28 cellular contexts compared by ENCODE assay signal in the genomic region with DNA sequence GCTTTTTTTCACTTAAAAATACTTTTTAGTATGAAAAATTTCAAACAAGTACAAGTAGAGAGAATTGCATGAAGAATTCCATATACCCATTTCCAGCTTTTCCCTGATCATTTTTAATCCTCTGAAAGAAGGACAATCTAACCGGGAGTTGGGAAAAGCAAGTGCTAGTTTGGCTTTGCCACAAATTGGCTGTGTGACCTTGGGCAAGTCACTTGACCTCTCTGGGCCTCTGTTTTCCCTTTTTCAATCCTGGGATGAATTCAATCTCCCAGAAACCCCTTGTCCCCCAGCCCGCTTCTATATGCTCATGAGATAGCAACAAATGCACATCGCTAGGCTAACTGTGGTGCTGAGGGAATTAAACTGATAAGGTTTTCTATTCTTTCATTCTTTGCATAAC. TPM values are rescaled to one million over a fixed set of nuclear protein-coding genes. Genes with fewer than 3 reads are reported as not detected.
DNase-seq lines count a peak whose midpoint lies in the region; ATAC-seq, FAIRE-seq and TF ChIP-seq lines count a peak whose summit lies in the region.
"Had no signal": no experiment of that assay in that cellular context is flagged by ENCODE, and none has a peak within 500 bp of the region (broad histone marks: within the 10 kb centered on the region; RNA-seq: fewer than 3 reads in every experiment).

No MANE protein-coding gene starts in this region.

- no peak overlapping the region for H2AK5ac ChIP-seq in H1 (ENCODE audit: low read depth, low read length)

- no peak overlapping the region for H4K91ac ChIP-seq in H1 (replicated peaks; ENCODE audit: insufficient read length, low read length)

- no peak overlapping the region for H3K23ac ChIP-seq in H1 (ENCODE audit: insufficient read length)

- 77% methylated on average over 3 of the region's 3 CpGs for WGBS in A549 (ENCODE audit: missing lambda C conversion rate)
- 92% methylated on average over 3 of the region's 3 CpGs; no CpG with 5 or more reads in 1 of the 2 experiments for WGBS in H1 (ENCODE audit: extremely low coverage in 1 of 2, insufficient coverage in 1 of 2, insufficient read length in 1 of 2, insufficient replicate concordance in 2 of 2, low coverage in 1 of 2, low lambda C conversion rate in 2 of 2, missing lambda C conversion rate in 1 of 2), 2 experiments

- H3K36me3 Mint-ChIP-seq in T-helper 17 cell (ENCODE audit: low read depth) (peaks cover 3% of the 10 kb centered on the region), T-cell (no peaks in the 10 kb centered on the region)
- H3K36me3 Mint-ChIP-seq: CD14-positive monocyte; CD4-positive, alpha-beta memory T cell; CD4-positive, CD25-positive, alpha-beta regulatory T cell; CD8-positive, alpha-beta memory T cell had no signal

- H3K4me2 ChIP-seq in A549, result no peak overlapping the region
- H3K4me2 ChIP-seq in H1 (ENCODE audit: insufficient read depth in 1 of 2, low read depth in 2 of 2, low read length in 2 of 2), result no peak overlapping the region
- H3K4me2 ChIP-seq: BLaER1 had no signal

- H3K4me1 Mint-ChIP-seq in T-helper 17 cell, result peaks cover 6% of the 10 kb centered on the region
- H3K4me1 Mint-ChIP-seq in T-cell, result no peaks in the 10 kb centered on the region
- H3K4me1 Mint-ChIP-seq: CD14-positive monocyte; CD4-positive, alpha-beta memory T cell; CD4-positive, CD25-positive, alpha-beta regulatory T cell; CD8-positive, alpha-beta memory T cell had no signal

- no peak overlapping the region for H2BK5ac ChIP-seq in H1 (ENCODE audit: low read depth, low read length)

- no peaks in the 10 kb centered on the region for H3K27me3 ChIP-seq in H1 (replicated peaks in 1 of 4; ENCODE audit: control insufficient read depth in 3 of 4, extremely low read depth in 1 of 4, insufficient read depth in 3 of 4, low read length in 3 of 4)
- H3K27me3 ChIP-seq: BE2C, BLaER1 had no signal

- H3K4ac ChIP-seq in H1 (replicated peaks; ENCODE audit: insufficient read length, low read depth, low read length), result no peak overlapping the region

- peaks cover 26% of the 10 kb centered on the region for H3K4me1 ChIP-seq in A549
- no peaks in the 10 kb centered on the region for H3K4me1 ChIP-seq in H1 (replicated peaks in 1 of 4; ENCODE audit: control insufficient read depth in 3 of 4, insufficient read depth in 4 of 4, low read length in 3 of 4)
- H3K4me1 ChIP-seq: BE2C, BLaER1 had no signal

- H3K9ac ChIP-seq in H1 (replicated peaks in 1 of 4; ENCODE audit: extremely low read depth in 1 of 4, low read depth in 3 of 4, low read length in 3 of 4), result no peak overlapping the region
- H3K9ac ChIP-seq: BLaER1 had no signal

- TF ChIP-seq EP300 in A549 (IDR thresholded peaks at IDR 0.05) (no peak), H1 (IDR thresholded peaks at IDR 0.05; ENCODE audit: borderline replicate concordance in 1 of 2, low read depth in 2 of 2, low read length in 2 of 2) (no peak)

- H2BK120ac ChIP-seq in H1 (replicated peaks; ENCODE audit: low read depth, low read length), result no peak overlapping the region

- ATAC-seq in A549 (no peak), T-helper 17 cell (no peak), HG02678 (IDR thresholded peaks at IDR 0.05; ENCODE audit: unreplicated experiment) (no peak), T-cell (replicated peaks in 1 of 4) (no peak), GM21825 (IDR thresholded peaks at IDR 0.05; ENCODE audit: unreplicated experiment) (no peak)
- ATAC-seq: GM12878 had no signal

- H3K4me3 ChIP-seq in A549, result no peak overlapping the region
- H3K4me3 ChIP-seq in H1 (ENCODE audit: extremely low read depth in 1 of 4, insufficient read depth in 2 of 4, low read depth in 3 of 4, low read length in 4 of 4), result no peak overlapping the region
- H3K4me3 ChIP-seq: BLaER1, GM12878 had no signal

- H3K27ac ChIP-seq in A549 (no peak overlapping the region), H1 (ENCODE audit: low read depth, low read length) (no peak overlapping the region)
- H3K27ac ChIP-seq: 22Rv1, BLaER1 had no signal

- H3K14ac ChIP-seq in H1 (ENCODE audit: insufficient read length), result no peak overlapping the region

- H4K5ac ChIP-seq in H1 (ENCODE audit: insufficient read length, low read depth, low read length), result no peak overlapping the region

- POLR2A ChIA-PET in A549 (lab: Yijun Ruan, JAX) (no interaction called here), H1 (lab: Charles Lee; ENCODE audit: partially characterized antibody) (no interaction called here), T-cell (lab: Charles Lee) (no interaction called here)

- H2BK12ac ChIP-seq in H1 (ENCODE audit: low read depth, low read length), result no peak overlapping the region

- H3K79me1 ChIP-seq in H1 (ENCODE audit: low read depth, low read length), result no peaks in the 10 kb centered on the region

- H2BK15ac ChIP-seq in H1 (ENCODE audit: low read length), result no peak overlapping the region

- H3K18ac ChIP-seq in H1 (ENCODE audit: extremely low read depth, low read length), result no peak overlapping the region

- no peak overlapping the region for H4K8ac ChIP-seq in H1 (ENCODE audit: extremely low read depth, insufficient read depth, low read length)

- TF ChIP-seq CTCF in A549 (IDR thresholded peaks at IDR 0.05) (no peak), H1 (IDR thresholded peaks at IDR 0.05; ENCODE audit: control extremely low read depth in 1 of 3, insufficient read depth in 1 of 3, low read depth in 1 of 3, low read length in 3 of 3) (no peak)

- H2AFZ ChIP-seq in H1 (ENCODE audit: low read length), result no peak overlapping the region

- TF ChIP-seq POLR2A in A549 (IDR thresholded peaks at IDR 0.05; ENCODE audit: low read length) (no peak), H1 (IDR thresholded peaks at IDR 0.05; ENCODE audit: control extremely low read depth in 1 of 2, low read depth in 2 of 2, low read length in 2 of 2) (no peak)

- peak overlapping the region; percentile 19 for H3K27ac Mint-ChIP-seq in T-helper 17 cell
- H3K27ac Mint-ChIP-seq in T-cell, result no peak overlapping the region
- H3K27ac Mint-ChIP-seq: CD14-positive monocyte; CD4-positive, alpha-beta memory T cell; CD4-positive, CD25-positive, alpha-beta regulatory T cell; CD8-positive, alpha-beta memory T cell had no signal

- H3K79me2 ChIP-seq in H1 (ENCODE audit: control insufficient read depth in 1 of 2, insufficient read depth in 2 of 2, low read length in 2 of 2), result no peaks in the 10 kb centered on the region

- CTCF ChIA-PET in A549 (lab: Yijun Ruan, JAX), result interaction anchor here (1.3 kb wide), 1 partner anchor 51 kb away, joined by 3 read pairs; no protein-coding TSS in a partner anchor
- CTCF ChIA-PET in H1 (lab: Charles Lee; ENCODE audit: partially characterized antibody), result no interaction called here
- CTCF ChIA-PET in T-cell (lab: Charles Lee), result no interaction called here

- FAIRE-seq in A549 (lab: Jason Lieb, UNC), result no peak
- FAIRE-seq in H1 (lab: Jason Lieb, UNC), result no peak
- FAIRE-seq: GM12878, GM12892, GM18507 had no signal

- H3K9me3 ChIP-seq in A549, result no peaks in the 10 kb centered on the region
- no peaks in the 10 kb centered on the region for H3K9me3 ChIP-seq in T-helper 17 cell (ENCODE audit: control insufficient read depth, low read length, poor library complexity, severe bottlenecking)
- H3K9me3 ChIP-seq in H1 (ENCODE audit: insufficient read depth in 2 of 2, low read depth in 1 of 2, low read length in 1 of 2), result no peaks in the 10 kb centered on the region
- H3K9me3 ChIP-seq: BE2C, BLaER1 had no signal

- H3K36me3 ChIP-seq in H1 (ENCODE audit: control insufficient read depth in 2 of 4, insufficient read depth in 4 of 4, low read length in 3 of 4), result no peaks in the 10 kb centered on the region
- H3K36me3 ChIP-seq: BE2C had no signal

- no peaks in the 10 kb centered on the region for H3K9me3 Mint-ChIP-seq in T-cell
- H3K9me3 Mint-ChIP-seq: CD14-positive monocyte; CD4-positive, alpha-beta memory T cell; CD8-positive, alpha-beta memory T cell had no signal

- DNase-seq in A549 (ENCODE audit: low read depth in 1 of 2, low spot score in 1 of 2) (no peak), T-helper 17 cell (no peak), H1 (ENCODE audit: low read depth in 1 of 2, low spot score in 2 of 2) (no peak), T-cell (no peak)
- DNase-seq: ACHN; BE2C; C1 segment of cervical spinal cord; CD4-positive, alpha-beta memory T cell; CD4-positive, CD25-positive, alpha-beta regulatory T cell; CD8-positive, alpha-beta memory T cell; COR-L47; DMS 273 treated with DMSO at 0.1 percent for 48 hours; DMS153; DMS53; DMS79; DND-41; EL; GDM1 had no signal

- no peak for TF ChIP-seq RAD21 in A549 (conservative IDR thresholded peaks at IDR 0.05 in 1 of 2, IDR thresholded peaks at IDR 0.05 in 1 of 2)
- no peak for TF ChIP-seq RAD21 in H1 (IDR thresholded peaks at IDR 0.05 in 1 of 2, conservative IDR thresholded peaks at IDR 0.05 in 1 of 2; ENCODE audit: low read depth in 2 of 2, low read length in 2 of 2)

- H3K23me2 ChIP-seq in H1 (ENCODE audit: low read depth, low read length), result no peaks in the 10 kb centered on the region

- H3K4me3 Mint-ChIP-seq in T-helper 17 cell (no peak overlapping the region), T-cell (no peak overlapping the region)
- H3K4me3 Mint-ChIP-seq: CD14-positive monocyte; CD4-positive, alpha-beta memory T cell; CD4-positive, CD25-positive, alpha-beta regulatory T cell; CD8-positive, alpha-beta memory T cell had no signal

- H3K27me3 Mint-ChIP-seq in T-helper 17 cell, result peaks cover 22% of the 10 kb centered on the region
- H3K27me3 Mint-ChIP-seq in T-cell, result peaks cover 4 to 14% of the 10 kb centered on the region in 2 donors
- H3K27me3 Mint-ChIP-seq: CD4-positive, CD25-positive, alpha-beta regulatory T cell had no signal

- no peak overlapping the region for H3K56ac ChIP-seq in H1 (replicated peaks; ENCODE audit: insufficient read length, low read depth, low read length)

- H4K20me1 ChIP-seq in H1 (replicated peaks in 1 of 2; ENCODE audit: control insufficient read depth in 1 of 2, insufficient read depth in 2 of 2, low read length in 2 of 2), result no peaks in the 10 kb centered on the region

- no peak overlapping the region for H2BK20ac ChIP-seq in H1 (ENCODE audit: low read length)

RNA-seq across cellular contexts. Expression of gene ASIC2, which starts 49.4 kb away (rescaled TPM):
- polyA plus RNA-seq in A549 (2011; rRNA removed), result 1.9 and 2.2 TPM in 2 replicates
- polyA plus RNA-seq in A549 (2012; cell fraction: cytosol; rRNA removed), result 1.0 and 1.5 TPM in 2 replicates
- 1.3 and 1.7 TPM in 2 replicates for polyA plus RNA-seq in A549 (2012; cell fraction: nucleus; rRNA removed)
- 1.5 to 1.9 TPM (median 1.6 TPM) in 3 replicates for polyA plus RNA-seq in A549 (2017; fragmentation: RNase III; extraction: RNeasy Plus Mini Kit Qiagen cat#74134 plus additional on column Dnase treatment)
- 2.8 and 3.7 TPM in 2 replicates for polyA minus RNA-seq in A549 (2011; rRNA and poly(A)+ RNA removed)
- total RNA-seq in T-helper 17 cell, result not detected
- 1.1 and 1.2 TPM in 2 replicates for total RNA-seq in H1 (2021; fragmentation: NEBNext Ultra II Directional; extraction: Animal tissue kit (Norgen Biotek cat#: 25700))
- 0.86 and 1.3 TPM in 2 replicates for polyA plus RNA-seq in H1 (2011; rRNA removed)
- polyA plus RNA-seq in H1 (2011; cell fraction: cytosol; rRNA removed), result 0.84 TPM
- 2.8 TPM for polyA plus RNA-seq in H1 (2011; cell fraction: nucleus; rRNA removed)
- 0.21 to 0.61 TPM (median 0.45 TPM) in 4 replicates for polyA plus RNA-seq in H1 (2012, experiment 1 of 2)
- polyA plus RNA-seq in H1 (2012, experiment 2 of 2), result 0.37 TPM
- 0.75 TPM for polyA plus RNA-seq in H1 (2013, experiment 1 of 2)
- 0.79 TPM for polyA plus RNA-seq in H1 (2013, experiment 2 of 2)
- polyA minus RNA-seq in H1 (2011; rRNA and poly(A)+ RNA removed), result 2.6 and 2.9 TPM in 2 replicates
- polyA minus RNA-seq in H1 (2011; cell fraction: cytosol; rRNA and poly(A)+ RNA removed), result 0.88 TPM
- 12.2 TPM for polyA minus RNA-seq in H1 (2011; cell fraction: nucleus; rRNA and poly(A)+ RNA removed)
- not detected for total RNA-seq in T-cell
- total RNA-seq: A172; CD4-positive, alpha-beta memory T cell; CD4-positive, CD25-positive, alpha-beta regulatory T cell; CD8-positive, alpha-beta memory T cell; G401; GM12878 had no signal
- polyA plus RNA-seq: CD14-positive monocyte; CD4-positive, alpha-beta memory T cell; CD4-positive, CD25-positive, alpha-beta regulatory T cell; CD8-positive, alpha-beta memory T cell; GM12878 had no signal

Comparison
In these comparisons a context has a peak if more than half of its experiments do, and no peak if none do; other contexts are left out.
1. Of the 18 proteins assayed by ChIP-seq in both H1 and A549: peak only in H1: KDM1A; only in A549: none; in both: none; in neither: 17.